33 cellular contexts compared by ENCODE assay signal in the genomic region with DNA sequence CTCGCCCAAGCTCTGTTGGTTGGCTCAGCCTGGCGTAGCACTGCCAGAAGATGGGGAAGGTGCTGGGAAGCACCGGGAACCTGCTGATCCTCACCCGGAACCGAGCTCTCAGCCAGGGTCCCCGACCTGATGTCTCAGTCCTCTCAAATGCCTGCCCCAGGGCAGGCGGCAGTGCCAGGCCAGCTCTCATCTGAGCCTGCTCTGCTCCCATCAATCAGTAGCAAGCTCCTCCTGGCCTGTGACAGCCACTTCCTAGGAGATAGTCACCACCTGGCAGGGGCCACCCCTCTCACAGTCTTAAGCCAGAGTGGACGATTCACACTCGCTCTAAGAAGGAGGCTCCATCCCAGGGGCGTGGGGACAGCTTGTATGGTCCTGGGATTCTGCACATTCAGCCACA.
"Had no signal": no experiment of that assay in that cellular context is flagged by ENCODE, and none has a peak within 500 bp of the region (broad histone marks: within the 10 kb centered on the region; RNA-seq: fewer than 3 reads in every experiment).

No MANE protein-coding gene starts in this region.

- H3K4me1 ChIP-seq: adrenal gland, ascending aorta, gastrocnemius medialis, psoas muscle, tibial artery, upper lobe of right lung had no signal

- H3K27me3 Mint-ChIP-seq: activated CD4-positive, alpha-beta T cell treated with anti-CD3 and anti-CD28 coated beads, Interleukin-2, amount 10 ng/mL, durations not matched to agents 24 days and 14 days had no signal

- H3K4me3 Mint-ChIP-seq: activated CD4-positive, alpha-beta memory T cell treated with anti-CD3 and anti-CD28 coated beads for 36 hours; activated CD4-positive, alpha-beta T cell treated with anti-CD3 and anti-CD28 coated beads, Interleukin-2, amount 10 ng/mL, durations not matched to agents 24 days and 14 days; activated naive CD4-positive, alpha-beta T cell treated with anti-CD3 and anti-CD28 coated beads for 36 hours; activated naive CD8-positive, alpha-beta T cell treated with anti-CD3 and anti-CD28 coated beads for 36 hours; activated T-helper 1 cell treated with anti-CD3 and anti-CD28 coated beads, Interleukin-12 subunit alpha, Interleukin-12 subunit beta, Interleukin-2, Interleukin-4 antibody, amounts not matched to agents 30 ng/mL and 10 ng/mL and 1 ng/mL, durations not matched to agents 14 hours and 24 hours and 36 hours; effector memory CD8-positive, alpha-beta T cell; nephron progenitor cell; stimulated activated naive B cell treated with anti-CD40 and anti-IgM and Interleukin-4, amounts not matched to agents 10 μg/mL and 1 μg/mL and 100 μg/mL, for 72 hours; T-helper 1 cell treated with Interleukin-12 subunit alpha and Interleukin-12 subunit beta and Interleukin-4 antibody, amounts not matched to agents 30 μg/mL and 1 μg/mL, for 36 hours had no signal

- H3K36me3 Mint-ChIP-seq: activated CD4-positive, alpha-beta memory T cell treated with anti-CD3 and anti-CD28 coated beads for 36 hours; activated naive CD8-positive, alpha-beta T cell treated with anti-CD3 and anti-CD28 coated beads for 36 hours; stimulated activated naive B cell treated with anti-CD40 and anti-IgM and Interleukin-4, amounts not matched to agents 10 μg/mL and 1 μg/mL and 100 μg/mL, for 72 hours had no signal

- H3K9me3 Mint-ChIP-seq: activated naive CD8-positive, alpha-beta T cell treated with anti-CD3 and anti-CD28 coated beads for 36 hours; activated T-helper 1 cell treated with anti-CD3 and anti-CD28 coated beads, Interleukin-12 subunit alpha, Interleukin-12 subunit beta, Interleukin-2, Interleukin-4 antibody, amounts not matched to agents 30 ng/mL and 10 ng/mL and 1 ng/mL, durations not matched to agents 14 hours and 24 hours and 36 hours; nephron progenitor cell had no signal

- H3K9me3 ChIP-seq: adrenal gland, ascending aorta, gastrocnemius medialis, psoas muscle, sigmoid colon, suprapubic skin, tibial artery, upper lobe of right lung had no signal

- H3K79me2 ChIP-seq: parathyroid adenoma had no signal

- DNase-seq: activated CD4-positive, alpha-beta memory T cell treated with anti-CD3 and anti-CD28 coated beads for 36 hours; activated CD4-positive, alpha-beta T cell treated with anti-CD3 and anti-CD28 coated beads, Interleukin-2, amount 10 ng/mL, durations not matched to agents 24 days and 14 days; activated CD4-positive, CD25-positive, alpha-beta regulatory T cell treated with anti-CD3 and anti-CD28 coated beads, Interleukin-2, amount 50 U/mL, for 72 hours; activated CD8-positive, alpha-beta memory T cell treated with anti-CD3 and anti-CD28 coated beads, Interleukin-2, amount 50 U/mL, for 4 hours; activated effector memory CD4-positive, alpha-beta T cell treated with anti-CD3 and anti-CD28 coated beads, Interleukin-2, amount 50 U/mL, for 16 hours; activated naive CD4-positive, alpha-beta T cell treated with anti-CD3 and anti-CD28 coated beads for 36 hours; activated naive CD8-positive, alpha-beta T cell treated with anti-CD3 and anti-CD28 coated beads for 36 hours; activated T-cell treated with anti-CD3 and anti-CD28 coated beads, Interleukin-2, amount 50 U/mL, for 1 hour; adrenal gland; brain microvascular endothelial cell; cortex of kidney; effector memory CD8-positive, alpha-beta T cell; erythroblast; gastrocnemius medialis; glutamatergic neuron; left ventricle myocardium superior; nephron progenitor cell; occipital lobe; psoas muscle; sigmoid colon; small intestine; stimulated activated CD4-positive, alpha-beta T cell treated with anti-CD3 and anti-CD28 coated beads, Interleukin-1b, Interleukin-23, amount 100 ng/mL, for 48 hours; stimulated activated CD4-positive, alpha-beta T cell treated with anti-CD3 and anti-CD28 coated beads, Interleukin-4, amount 100 ng/mL, for 4 hours; stimulated activated CD8-positive, alpha-beta memory T cell treated with anti-CD3 and anti-CD28 coated beads, Interleukin-4, amount 100 ng/mL, for 48 hours; stimulated activated naive B cell treated with anti-CD40 and anti-IgM and Interleukin-4, amounts not matched to agents 10 μg/mL and 1 μg/mL and 100 μg/mL, for 72 hours; T-helper 9 cell; tibial artery; upper lobe of right lung had no signal

- H3K27ac ChIP-seq: adrenal gland, ascending aorta, brain microvascular endothelial cell, gastrocnemius medialis, parathyroid adenoma, psoas muscle, sigmoid colon, suprapubic skin, tibial artery, upper lobe of right lung had no signal

- ATAC-seq: effector memory CD8-positive, alpha-beta T cell; gastrocnemius medialis; psoas muscle; stimulated activated naive B cell treated with anti-CD40 and anti-IgM and Interleukin-4, amounts not matched to agents 10 μg/mL and 1 μg/mL and 100 μg/mL, for 72 hours; upper lobe of right lung had no signal

- H3K9ac ChIP-seq: parathyroid adenoma had no signal

- H3K4me3 ChIP-seq: adrenal gland, ascending aorta, gastrocnemius medialis, psoas muscle, sigmoid colon, suprapubic skin, tibial artery, upper lobe of right lung had no signal

- H3K4me1 Mint-ChIP-seq: activated CD4-positive, alpha-beta T cell treated with anti-CD3 and anti-CD28 coated beads, Interleukin-2, amount 10 ng/mL, durations not matched to agents 24 days and 14 days; activated naive CD8-positive, alpha-beta T cell treated with anti-CD3 and anti-CD28 coated beads for 36 hours; stimulated activated naive B cell treated with anti-CD40 and anti-IgM and Interleukin-4, amounts not matched to agents 10 μg/mL and 1 μg/mL and 100 μg/mL, for 72 hours had no signal

- H3K36me3 ChIP-seq: adrenal gland, ascending aorta, brain microvascular endothelial cell, gastrocnemius medialis, suprapubic skin, tibial artery, upper lobe of right lung had no signal

- H2AFZ ChIP-seq: parathyroid adenoma had no signal

- H3K27ac Mint-ChIP-seq: activated CD4-positive, alpha-beta memory T cell treated with anti-CD3 and anti-CD28 coated beads for 36 hours; activated CD4-positive, alpha-beta T cell treated with anti-CD3 and anti-CD28 coated beads, Interleukin-2, amount 10 ng/mL, durations not matched to agents 24 days and 14 days; activated naive CD4-positive, alpha-beta T cell treated with anti-CD3 and anti-CD28 coated beads for 36 hours; activated naive CD8-positive, alpha-beta T cell treated with anti-CD3 and anti-CD28 coated beads for 36 hours; activated T-helper 1 cell treated with anti-CD3 and anti-CD28 coated beads, Interleukin-12 subunit alpha, Interleukin-12 subunit beta, Interleukin-2, Interleukin-4 antibody, amounts not matched to agents 30 ng/mL and 10 ng/mL and 1 ng/mL, durations not matched to agents 14 hours and 24 hours and 36 hours; effector memory CD8-positive, alpha-beta T cell; nephron progenitor cell; stimulated activated naive B cell treated with anti-CD40 and anti-IgM and Interleukin-4, amounts not matched to agents 10 μg/mL and 1 μg/mL and 100 μg/mL, for 72 hours; T-helper 1 cell treated with Interleukin-12 subunit alpha and Interleukin-12 subunit beta and Interleukin-4 antibody, amounts not matched to agents 30 μg/mL and 1 μg/mL, for 36 hours had no signal

- H3K27me3 ChIP-seq: ascending aorta had no signal
